ENCODE assay signal across 16 cellular contexts in the genomic region with DNA sequence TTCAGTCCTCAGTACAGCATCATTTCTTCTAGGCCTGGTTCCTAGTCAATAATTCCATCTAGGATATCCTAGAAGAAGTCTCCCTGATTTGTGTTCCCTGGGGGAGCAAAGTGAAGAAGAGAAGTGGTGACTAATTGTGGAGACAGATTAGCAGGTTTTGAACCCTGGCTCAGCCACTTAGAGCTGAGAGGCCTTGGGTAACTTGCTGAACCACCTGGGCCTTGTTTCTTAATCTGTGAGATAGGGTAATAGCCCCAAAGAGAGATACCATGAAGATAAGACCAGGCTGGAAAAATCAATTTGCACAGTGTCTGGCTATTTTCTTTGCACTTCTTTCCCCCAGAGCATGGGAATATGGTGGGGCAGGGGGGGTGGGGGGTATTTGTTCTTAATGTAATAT. TPM values are rescaled to one million over a fixed set of nuclear protein-coding genes. Genes with fewer than 3 reads are reported as not detected.
A peak's percentile ranks its signal among the peaks of the same experiment; 100 is the strongest.
DNase-seq lines count a peak whose midpoint lies in the region; TF ChIP-seq lines count a peak whose summit lies in the region.
"Had no signal": no experiment of that assay in that cellular context is flagged by ENCODE, and none has a peak within 500 bp of the region (broad histone marks: within the 10 kb centered on the region; RNA-seq: fewer than 3 reads in every experiment).

No MANE protein-coding gene starts in this region.

- H3K27me3 Mint-ChIP-seq in Calu3 (ENCODE audit: unreplicated experiment) (no peaks in the 10 kb centered on the region), endothelial cell (ENCODE audit: unreplicated experiment) (peaks cover 10% of the 10 kb centered on the region)
- no peaks in the 10 kb centered on the region for H3K27me3 Mint-ChIP-seq in activated CD4-positive, alpha-beta memory T cell treated with anti-CD3 and anti-CD28 coated beads for 36 hours

- H3K36me3 Mint-ChIP-seq in Calu3 (ENCODE audit: insufficient read depth, unreplicated experiment) (peaks cover 37% of the 10 kb centered on the region), endothelial cell (ENCODE audit: low read depth, unreplicated experiment) (no peaks in the 10 kb centered on the region)
- peaks cover 2% of the 10 kb centered on the region for H3K36me3 Mint-ChIP-seq in activated CD4-positive, alpha-beta memory T cell treated with anti-CD3 and anti-CD28 coated beads for 36 hours

- POLR2A ChIA-PET in activated CD4-positive, alpha-beta memory T cell treated with anti-CD3 and anti-CD28 coated beads for 36 hours (lab: Charles Lee) = no interaction called here

- no peak for DNase-seq in Calu3
- peak; percentile 36 for DNase-seq in NB4 (ENCODE audit: low read depth)
- DNase-seq in endothelial cell (ENCODE audit: low spot score) = no peak
- peak; percentile 8 for DNase-seq in sigmoid colon
- no peak for DNase-seq in activated CD4-positive, alpha-beta memory T cell treated with anti-CD3 and anti-CD28 coated beads for 36 hours
- no peak for DNase-seq in stimulated activated CD4-positive, alpha-beta T cell treated with anti-CD3 and anti-CD28 coated beads, Interleukin-2, amount 100 ng/mL, for 24 hours
- no peak for DNase-seq in NCI-H1930 (lab: John Stamatoyannopoulos, UW)
- DNase-seq: posterior cingulate gyrus; SHP77 treated with DMSO at 0.1 percent for 48 hours; stimulated activated CD4-positive, alpha-beta T cell treated with anti-CD3 and anti-CD28 coated beads, Interleukin-15, amount 100 ng/mL, for 24 hours had no signal

- TF ChIP-seq EP300 in sigmoid colon (IDR thresholded peaks at IDR 0.05) = no peak

- no peak overlapping the region for H3K27ac ChIP-seq in sigmoid colon

- intact Hi-C loops in Calu3 (cut with micrococcal nuclease; ENCODE audit: unreplicated experiment) (no loop called here), sigmoid colon (cut with DNase I) (no loop called here)
- intact Hi-C loops in activated CD4-positive, alpha-beta memory T cell treated with anti-CD3 and anti-CD28 coated beads for 36 hours (cut with micrococcal nuclease) = no loop called here

- H3K4me1 Mint-ChIP-seq in Calu3 (ENCODE audit: low read depth, unreplicated experiment) = peaks cover 78% of the 10 kb centered on the region
- peaks cover 25% of the 10 kb centered on the region for H3K4me1 Mint-ChIP-seq in endothelial cell (ENCODE audit: unreplicated experiment)
- peaks cover 49% of the 10 kb centered on the region for H3K4me1 Mint-ChIP-seq in activated CD4-positive, alpha-beta memory T cell treated with anti-CD3 and anti-CD28 coated beads for 36 hours (ENCODE audit: low read depth)

- H3K36me3 ChIP-seq in sigmoid colon = no peaks in the 10 kb centered on the region
- H3K36me3 ChIP-seq: gastroesophageal sphincter, thoracic aorta had no signal

- H3K27ac Mint-ChIP-seq in Calu3 (ENCODE audit: unreplicated experiment) = peak overlapping the region; percentile 100
- H3K27ac Mint-ChIP-seq in endothelial cell (ENCODE audit: unreplicated experiment) = peak overlapping the region; percentile 74
- H3K27ac Mint-ChIP-seq in activated CD4-positive, alpha-beta memory T cell treated with anti-CD3 and anti-CD28 coated beads for 36 hours = no peak overlapping the region

- H3K4me3 ChIP-seq in NB4 (ENCODE audit: low read depth, low read length) = no peak overlapping the region
- H3K4me3 ChIP-seq in sigmoid colon = no peak overlapping the region
- H3K4me3 ChIP-seq: gastroesophageal sphincter, thoracic aorta had no signal

- no peak for TF ChIP-seq CTCF in Calu3 (IDR thresholded peaks at IDR 0.05; ENCODE audit: unreplicated experiment)
- no peak for TF ChIP-seq CTCF in NB4 (IDR thresholded peaks at IDR 0.05; ENCODE audit: low read depth, low read length)
- no peak for TF ChIP-seq CTCF in endothelial cell (IDR thresholded peaks at IDR 0.05; ENCODE audit: unreplicated experiment)
- TF ChIP-seq CTCF in sigmoid colon (IDR thresholded peaks at IDR 0.05) = no peak

- peaks cover 0 to 3% (median 0%) of the 10 kb centered on the region in 4 donors for H3K4me1 ChIP-seq in sigmoid colon

- H3K27me3 ChIP-seq in sigmoid colon = no peaks in the 10 kb centered on the region
- H3K27me3 ChIP-seq: gastroesophageal sphincter had no signal

- H3K9me3 ChIP-seq in sigmoid colon = no peaks in the 10 kb centered on the region
- H3K9me3 ChIP-seq: gastroesophageal sphincter, thoracic aorta had no signal

- BruUV-seq in Calu3 (replicated peaks; lab: Mats Ljungman, UMichigan) = no TSS peak

- H3K9me3 Mint-ChIP-seq in Calu3 (ENCODE audit: low read depth, unreplicated experiment) = no peaks in the 10 kb centered on the region
- H3K9me3 Mint-ChIP-seq in endothelial cell (ENCODE audit: unreplicated experiment) = no peaks in the 10 kb centered on the region
- H3K9me3 Mint-ChIP-seq in activated CD4-positive, alpha-beta memory T cell treated with anti-CD3 and anti-CD28 coated beads for 36 hours = no peaks in the 10 kb centered on the region
- H3K9me3 Mint-ChIP-seq: activated naive CD4-positive, alpha-beta T cell treated with anti-CD3 and anti-CD28 coated beads, Interleukin-2, amount 50 U/mL, for 72 hours had no signal

- no peak for TF ChIP-seq POLR2A in NB4 (IDR thresholded peaks at IDR 0.05; ENCODE audit: extremely low read depth, insufficient read length)
- TF ChIP-seq POLR2A in sigmoid colon (IDR thresholded peaks at IDR 0.05) = no peak

- H3K4me3 Mint-ChIP-seq in Calu3 (ENCODE audit: low read depth, unreplicated experiment) = no peak overlapping the region
- H3K4me3 Mint-ChIP-seq in endothelial cell (ENCODE audit: unreplicated experiment) = no peak overlapping the region
- no peak overlapping the region for H3K4me3 Mint-ChIP-seq in activated CD4-positive, alpha-beta memory T cell treated with anti-CD3 and anti-CD28 coated beads for 36 hours

- CTCF ChIA-PET in Calu3 (lab: Charles Lee) = no interaction called here
- CTCF ChIA-PET in activated CD4-positive, alpha-beta memory T cell treated with anti-CD3 and anti-CD28 coated beads for 36 hours (lab: Charles Lee) = no interaction called here

RNA-seq across cellular contexts. Expression of a gene that starts 9.4 kb away (rescaled TPM):
- total RNA-seq in Calu3 (2022) = 1.6 and 1.8 TPM in 2 replicates
- 1.0 TPM for total RNA-seq in endothelial cell (ENCODE audit: unreplicated experiment)
- total RNA-seq in sigmoid colon = 1 to 10 TPM in 1 of 4 donors, under 1 TPM in 1, not detected in 2; 0.81 to 1.8 TPM
- 1 to 10 TPM in 1 of 3 donors, under 1 TPM in 1, not detected in 1; 0.29 to 1.2 TPM for polyA plus RNA-seq in sigmoid colon
- total RNA-seq in activated CD4-positive, alpha-beta memory T cell treated with anti-CD3 and anti-CD28 coated beads for 36 hours = 1 to 10 TPM; 2.1 to 2.2 TPM

RNA-seq across cellular contexts. Expression of a gene that starts 15.9 kb away (rescaled TPM):
- total RNA-seq in Calu3 (2022) (612 and 708 TPM in 2 replicates), endothelial cell (ENCODE audit: unreplicated experiment) (95.2 TPM), sigmoid colon (100 to 1,000 TPM in 2 of 4 donors, 10 to 100 TPM in 2; 88.8 to 109 (median 99.0) TPM)
- 100 to 1,000 TPM; 383 to 770 (median 531) TPM for polyA plus RNA-seq in sigmoid colon
- total RNA-seq in activated CD4-positive, alpha-beta memory T cell treated with anti-CD3 and anti-CD28 coated beads for 36 hours = 100 to 1,000 TPM; 597 to 607 TPM

RNA-seq across cellular contexts. Expression of a gene that starts 36.0 kb away (rescaled TPM):
- 7.5 and 7.6 TPM in 2 replicates for total RNA-seq in Calu3 (2022)
- 2.2 TPM for total RNA-seq in endothelial cell (ENCODE audit: unreplicated experiment)
- total RNA-seq in sigmoid colon = under 1 TPM in 1 of 4 donors, not detected in 3; under 0.01 TPM
- 10 to 100 TPM in 2 of 3 donors, 1 to 10 TPM in 1; 6.9 to 16.3 (median 11.4) TPM for polyA plus RNA-seq in sigmoid colon
- under 1 TPM in 1 of 2 experiments, not detected in 1; 0.05 TPM for total RNA-seq in activated CD4-positive, alpha-beta memory T cell treated with anti-CD3 and anti-CD28 coated beads for 36 hours
- total RNA-seq: activated naive CD4-positive, alpha-beta T cell treated with anti-CD3 and anti-CD28 coated beads, Interleukin-2, amount 50 U/mL, for 72 hours; cardiac septum; mononuclear cell had no signal

RNA-seq across cellular contexts. Expression of a gene that starts 44.7 kb away (rescaled TPM):
- not detected in 2 replicates for total RNA-seq in Calu3 (2022)
- total RNA-seq in endothelial cell (ENCODE audit: unreplicated experiment) = not detected
- not detected for total RNA-seq in sigmoid colon
- under 1 TPM in 1 of 3 donors, not detected in 2; 0.15 TPM for polyA plus RNA-seq in sigmoid colon
- total RNA-seq in activated CD4-positive, alpha-beta memory T cell treated with anti-CD3 and anti-CD28 coated beads for 36 hours = not detected
- total RNA-seq: activated naive CD4-positive, alpha-beta T cell treated with anti-CD3 and anti-CD28 coated beads, Interleukin-2, amount 50 U/mL, for 72 hours; cardiac septum; gastroesophageal sphincter; MCF 10A; thoracic aorta had no signal

RNA-seq across cellular contexts. Expression of a gene that starts 46.9 kb away (rescaled TPM):
- total RNA-seq in Calu3 (2022) (not detected in 2 replicates), endothelial cell (ENCODE audit: unreplicated experiment) (not detected), sigmoid colon (not detected)
- polyA plus RNA-seq in sigmoid colon = under 1 TPM in 1 of 3 donors, not detected in 2; 0.10 TPM
- not detected for total RNA-seq in activated CD4-positive, alpha-beta memory T cell treated with anti-CD3 and anti-CD28 coated beads for 36 hours
- total RNA-seq: cardiac septum, gastroesophageal sphincter, MCF 10A, thoracic aorta had no signal

Comparison
In these comparisons a context has a peak if more than half of its experiments do, and no peak if none do; other contexts are left out.
1. DNase-seq: peak in NB4 (single experiment) and sigmoid colon (single experiment); none in Calu3 (single experiment), endothelial cell (single experiment), activated CD4-positive, alpha-beta memory T cell treated with anti-CD3 and anti-CD28 coated beads for 36 hours (single experiment), stimulated activated CD4-positive, alpha-beta T cell treated with anti-CD3 and anti-CD28 coated beads, Interleukin-2, amount 100 ng/mL, for 24 hours (0 of 2) and NCI-H1930 (0 of 2).